Comparison of ENCODE assay signal across 28 cellular contexts in the genomic region with DNA sequence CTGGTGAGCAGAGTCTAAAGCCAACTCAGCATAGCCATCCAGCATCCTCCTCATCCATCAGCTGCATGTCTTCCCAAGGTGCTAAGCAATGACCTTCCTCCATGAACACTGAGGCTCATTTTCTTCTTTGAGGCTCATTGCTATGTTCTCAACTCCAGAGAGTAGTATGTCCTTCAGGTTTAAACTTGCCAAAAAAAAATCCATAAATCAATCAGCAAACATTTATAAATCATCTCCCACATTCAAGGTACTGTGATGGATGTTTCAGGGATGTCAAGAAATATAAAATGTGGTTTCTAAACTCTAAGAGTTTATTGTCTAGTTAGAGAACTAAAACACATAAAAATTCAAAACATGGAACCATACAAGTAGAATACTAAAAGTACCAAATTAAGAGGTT.
"Had no signal": no experiment of that assay in that cellular context is flagged by ENCODE, and none has a peak within 500 bp of the region (broad histone marks: within the 10 kb centered on the region; RNA-seq: fewer than 3 reads in every experiment).

No MANE protein-coding gene starts in this region.

- H3K9me3 Mint-ChIP-seq: activated CD8-positive, alpha-beta T cell treated with anti-CD3 and anti-CD28 coated beads for 36 hours; activated naive CD4-positive, alpha-beta T cell treated with anti-CD3 and anti-CD28 coated beads, Interleukin-2, amount 50 U/mL, for 24 hours; activated T-cell treated with anti-CD3 and anti-CD28 coated beads, Interleukin-2, amount 50 U/mL, for 72 hours; activated T-helper 2 cell treated with anti-CD3 and anti-CD28 coated beads, Interferon-gamma antibody, Interleukin-2, Interleukin-4, amounts not matched to agents 10 μg/mL and 5 μg/mL and 100 μg/mL, durations not matched to agents 14 hours and 24 hours and 36 hours had no signal

- ATAC-seq: activated CD4-positive, CD25-positive, alpha-beta regulatory T cell treated with anti-CD3 and anti-CD28 coated beads, Interleukin-2, amount 50 U/mL, for 24 hours; activated CD8-positive, alpha-beta T cell treated with anti-CD3 and anti-CD28 coated beads for 36 hours; activated T-cell treated with anti-CD3 and anti-CD28 coated beads, Interleukin-2, amount 50 U/mL, for 72 hours; SK-N-SH treated with all-trans-retinoic acid at 6 μM for 48 hours had no signal

- DNase-seq: activated CD4-positive, alpha-beta T cell treated with anti-CD3 and anti-CD28 coated beads for 4 hours; activated CD8-positive, alpha-beta memory T cell treated with anti-CD3 and anti-CD28 coated beads, Interleukin-2, amount 50 U/mL, for 4 hours; activated CD8-positive, alpha-beta T cell treated with anti-CD3 and anti-CD28 coated beads for 36 hours; activated gamma-delta T cell treated with Interleukin-2 at 50 U/mL for 16 hours; activated T-cell treated with anti-CD3 and anti-CD28 coated beads, Interleukin-2, amount 50 U/mL, for 72 hours; aorta; caudate nucleus; MG63; MV-4-11; NCI-H1092 treated with DMSO at 0.1 percent for 48 hours; NCI-H1417 treated with DMSO at 0.1 percent for 48 hours; NCI-H1694; NCI-H2029; NCI-H2107; NCI-H2171 treated with DMSO at 0.1 percent for 48 hours; NCI-H226; NCI-H526 treated with DMSO at 0.1 percent for 48 hours; NCI-H82; OCI-M1; Peyer's patch; SHP77; SW 1271 had no signal

- H3K36me3 ChIP-seq: breast epithelium, MG63, Peyer's patch, SJSA1 had no signal

- H3K4me3 Mint-ChIP-seq: activated CD8-positive, alpha-beta T cell treated with anti-CD3 and anti-CD28 coated beads for 36 hours; activated naive CD4-positive, alpha-beta T cell treated with anti-CD3 and anti-CD28 coated beads, Interleukin-2, amount 50 U/mL, for 24 hours; activated T-cell treated with anti-CD3 and anti-CD28 coated beads, Interleukin-2, amount 50 U/mL, for 72 hours had no signal

- H3K27ac Mint-ChIP-seq: activated CD8-positive, alpha-beta T cell treated with anti-CD3 and anti-CD28 coated beads for 36 hours; activated naive CD4-positive, alpha-beta T cell treated with anti-CD3 and anti-CD28 coated beads, Interleukin-2, amount 50 U/mL, for 24 hours; activated T-cell treated with anti-CD3 and anti-CD28 coated beads, Interleukin-2, amount 50 U/mL, for 72 hours; activated T-helper 2 cell treated with anti-CD3 and anti-CD28 coated beads, Interferon-gamma antibody, Interleukin-2, Interleukin-4, amounts not matched to agents 10 μg/mL and 5 μg/mL and 100 μg/mL, durations not matched to agents 14 hours and 24 hours and 36 hours had no signal

- H3K27ac ChIP-seq: breast epithelium, Peyer's patch, SJSA1 had no signal

- H3K9me3 ChIP-seq: breast epithelium, MG63, Peyer's patch, SJSA1 had no signal

- H3K4me3 ChIP-seq: breast epithelium, MG63, Peyer's patch, SJSA1 had no signal

- H3K27me3 Mint-ChIP-seq: activated CD8-positive, alpha-beta T cell treated with anti-CD3 and anti-CD28 coated beads for 36 hours; activated naive CD4-positive, alpha-beta T cell treated with anti-CD3 and anti-CD28 coated beads, Interleukin-2, amount 50 U/mL, for 24 hours had no signal

- H3K36me3 Mint-ChIP-seq: activated naive CD4-positive, alpha-beta T cell treated with anti-CD3 and anti-CD28 coated beads, Interleukin-2, amount 50 U/mL, for 24 hours had no signal

- H3K27me3 ChIP-seq: breast epithelium, MG63, Peyer's patch, SJSA1 had no signal

- H3K4me1 ChIP-seq: breast epithelium had no signal
